8 cellular contexts compared by ENCODE assay signal in the genomic region with DNA sequence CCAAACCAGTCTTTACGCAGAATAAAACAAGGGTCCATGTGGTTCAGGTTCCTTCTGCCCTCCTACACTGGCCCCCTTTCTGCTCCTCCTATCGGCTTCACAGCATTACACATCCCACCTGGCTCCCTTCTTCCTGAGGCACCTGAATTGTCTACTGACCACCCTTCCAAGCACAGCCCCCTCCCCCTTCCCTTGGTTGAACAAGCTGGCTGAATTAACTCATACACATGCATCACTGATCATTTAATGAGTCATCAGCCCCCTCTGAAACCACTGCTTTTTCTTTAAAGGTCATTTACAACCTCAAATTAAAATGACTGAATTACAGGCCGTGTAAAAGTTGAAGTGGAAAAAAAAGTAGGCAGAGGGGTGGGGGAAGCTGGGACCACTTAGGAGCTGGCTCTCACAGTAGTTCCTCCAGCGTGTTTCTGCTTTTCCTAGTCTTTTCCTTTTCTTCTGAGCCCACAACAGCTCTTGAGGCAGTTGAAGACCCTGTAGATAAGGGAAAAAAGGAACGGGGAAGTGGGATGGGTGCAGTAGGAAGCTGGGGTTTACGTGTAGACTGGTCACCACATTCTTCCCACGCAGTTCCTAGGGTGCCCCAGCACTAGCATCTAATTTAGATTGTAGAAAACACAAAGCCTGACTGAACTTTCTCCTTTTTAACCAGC.
DNase-seq lines count a peak whose midpoint lies in the region; ATAC-seq, FAIRE-seq and TF ChIP-seq lines count a peak whose summit lies in the region.

No MANE protein-coding gene starts in this region.

- peak; percentile 17 for ATAC-seq in CD8-positive, alpha-beta T cell
- ATAC-seq in GM21381 (IDR thresholded peaks at IDR 0.05; ENCODE audit: unreplicated experiment): peak; percentile 41

- H3K27me3 Mint-ChIP-seq in CD8-positive, alpha-beta T cell (ENCODE audit: low read depth): no peaks in the 10 kb centered on the region
- H3K27me3 Mint-ChIP-seq in activated T-helper 1 cell treated with anti-CD3 and anti-CD28 coated beads, Interleukin-12 subunit alpha, Interleukin-12 subunit beta, Interleukin-2, Interleukin-4 antibody, amounts not matched to agents 30 ng/mL and 10 ng/mL and 1 ng/mL, durations not matched to agents 14 hours and 24 hours and 36 hours (ENCODE audit: insufficient read depth): no peaks in the 10 kb centered on the region

- POLR2A ChIA-PET in CD8-positive, alpha-beta T cell (lab: Charles Lee): interaction anchor here (0.7 to 2.7 kb wide), 7 partner anchors 9 to 184 kb away, joined by 3 to 15 read pairs (median 4); no protein-coding TSS in a partner anchor

- 86 to 97% methylated on average over 2 to 4 of the region's 7 CpGs for WGBS in mesodermal cell (ENCODE audit: insufficient coverage in 2 of 2), 2 experiments

- CTCF ChIA-PET in CD8-positive, alpha-beta T cell (lab: Charles Lee): interaction anchor here (0.7 to 1.9 kb wide), 12 partner anchors 8 to 237 kb away, joined by 3 to 6 read pairs (median 3); no protein-coding TSS in a partner anchor

- H3K4me1 ChIP-seq in CD8-positive, alpha-beta T cell (ENCODE audit: insufficient read depth, low read length): peaks cover 79% of the 10 kb centered on the region
- H3K4me1 ChIP-seq in mesodermal cell (ENCODE audit: control insufficient read depth, insufficient read depth, low read length, poor library complexity, severe bottlenecking): peaks cover 21% of the 10 kb centered on the region

- no peak for FAIRE-seq in frontal cortex (lab: Jason Lieb, UNC)

- intact Hi-C loops in CD8-positive, alpha-beta T cell (cut with DNase I, micrococcal nuclease): loop anchor here (1.0 to 5.0 kb wide), 6 partner anchors 31 to 237 kb away; no protein-coding TSS in a partner anchor
- intact Hi-C loops in activated T-helper 1 cell treated with anti-CD3 and anti-CD28 coated beads, Interleukin-12 subunit alpha, Interleukin-12 subunit beta, Interleukin-2, Interleukin-4 antibody, amounts not matched to agents 30 ng/mL and 10 ng/mL and 1 ng/mL, durations not matched to agents 14 hours and 24 hours and 36 hours (cut with micrococcal nuclease): no loop called here

- H3K9me3 ChIP-seq in CD8-positive, alpha-beta T cell (ENCODE audit: low read length): no peaks in the 10 kb centered on the region
- no peaks in the 10 kb centered on the region for H3K9me3 ChIP-seq in mesodermal cell (ENCODE audit: control insufficient read depth, low read length)

- H3K4me3 ChIP-seq in CD8-positive, alpha-beta T cell (ENCODE audit: low read depth, low read length): no peak overlapping the region
- no peak overlapping the region for H3K4me3 ChIP-seq in mesodermal cell (ENCODE audit: extremely low read depth, insufficient read depth, low read length, poor library complexity, severe bottlenecking)

- peaks cover 95% of the 10 kb centered on the region for H3K4me1 Mint-ChIP-seq in CD8-positive, alpha-beta T cell (ENCODE audit: low read depth)
- peaks cover 86% of the 10 kb centered on the region for H3K4me1 Mint-ChIP-seq in activated T-helper 1 cell treated with anti-CD3 and anti-CD28 coated beads, Interleukin-12 subunit alpha, Interleukin-12 subunit beta, Interleukin-2, Interleukin-4 antibody, amounts not matched to agents 30 ng/mL and 10 ng/mL and 1 ng/mL, durations not matched to agents 14 hours and 24 hours and 36 hours (ENCODE audit: low read depth)

- H3K27ac Mint-ChIP-seq in CD8-positive, alpha-beta T cell: peak overlapping the region; percentile 97
- peak overlapping the region; percentile 98 for H3K27ac Mint-ChIP-seq in activated T-helper 1 cell treated with anti-CD3 and anti-CD28 coated beads, Interleukin-12 subunit alpha, Interleukin-12 subunit beta, Interleukin-2, Interleukin-4 antibody, amounts not matched to agents 30 ng/mL and 10 ng/mL and 1 ng/mL, durations not matched to agents 14 hours and 24 hours and 36 hours

- H3K27me3 ChIP-seq in CD8-positive, alpha-beta T cell (ENCODE audit: insufficient read depth, low read length): no peaks in the 10 kb centered on the region

- H3K4me3 Mint-ChIP-seq in CD8-positive, alpha-beta T cell: peak overlapping the region; percentile 60
- peak overlapping the region; percentile 71 for H3K4me3 Mint-ChIP-seq in activated T-helper 1 cell treated with anti-CD3 and anti-CD28 coated beads, Interleukin-12 subunit alpha, Interleukin-12 subunit beta, Interleukin-2, Interleukin-4 antibody, amounts not matched to agents 30 ng/mL and 10 ng/mL and 1 ng/mL, durations not matched to agents 14 hours and 24 hours and 36 hours

- no peaks in the 10 kb centered on the region for H3K9me3 Mint-ChIP-seq in CD8-positive, alpha-beta T cell
- H3K9me3 Mint-ChIP-seq in activated T-helper 1 cell treated with anti-CD3 and anti-CD28 coated beads, Interleukin-12 subunit alpha, Interleukin-12 subunit beta, Interleukin-2, Interleukin-4 antibody, amounts not matched to agents 30 ng/mL and 10 ng/mL and 1 ng/mL, durations not matched to agents 14 hours and 24 hours and 36 hours: no peaks in the 10 kb centered on the region

- no peak for TF ChIP-seq CTCF in CD8-positive, alpha-beta T cell (IDR thresholded peaks at IDR 0.05)

- peaks cover 39% of the 10 kb centered on the region for H3K36me3 Mint-ChIP-seq in CD8-positive, alpha-beta T cell
- peaks cover 45% of the 10 kb centered on the region for H3K36me3 Mint-ChIP-seq in activated T-helper 1 cell treated with anti-CD3 and anti-CD28 coated beads, Interleukin-12 subunit alpha, Interleukin-12 subunit beta, Interleukin-2, Interleukin-4 antibody, amounts not matched to agents 30 ng/mL and 10 ng/mL and 1 ng/mL, durations not matched to agents 14 hours and 24 hours and 36 hours (ENCODE audit: low read depth)

- DNase-seq in CD8-positive, alpha-beta T cell: peak in 2 of 7 experiments; percentile 42 to 60
- DNase-seq in HT1080 (ENCODE audit: low read depth): peak; percentile 81
- DNase-seq in activated T-helper 1 cell treated with anti-CD3 and anti-CD28 coated beads, Interleukin-12 subunit alpha, Interleukin-12 subunit beta, Interleukin-2, Interleukin-4 antibody, amounts not matched to agents 30 ng/mL and 10 ng/mL and 1 ng/mL, durations not matched to agents 14 hours and 24 hours and 36 hours (ENCODE audit: low spot score): peak; percentile 32
- DNase-seq in anterior cingulate cortex (lab: John Stamatoyannopoulos, UW): no peak
- no peak for DNase-seq in frontal cortex (ENCODE audit: low spot score in 2 of 2)
- DNase-seq in iPS-NIHi7 (ENCODE audit: extremely low spot score): no peak

- no peaks in the 10 kb centered on the region for H3K36me3 ChIP-seq in CD8-positive, alpha-beta T cell (ENCODE audit: insufficient read depth, low read length)
- peaks cover 42% of the 10 kb centered on the region for H3K36me3 ChIP-seq in mesodermal cell (ENCODE audit: control insufficient read depth, insufficient read depth, low read length)

- H3K27ac ChIP-seq in CD8-positive, alpha-beta T cell (ENCODE audit: low read depth, low read length): peak overlapping the region; percentile 16
- H3K27ac ChIP-seq in mesodermal cell (ENCODE audit: low read depth, low read length, severe bottlenecking): peak overlapping the region; percentile 72

Comparison
In these comparisons a context has a peak if more than half of its experiments do, and no peak if none do; other contexts are left out.
1. DNase-seq: peak in HT1080 (single experiment) and activated T-helper 1 cell treated with anti-CD3 and anti-CD28 coated beads, Interleukin-12 subunit alpha, Interleukin-12 subunit beta, Interleukin-2, Interleukin-4 antibody, amounts not matched to agents 30 ng/mL and 10 ng/mL and 1 ng/mL, durations not matched to agents 14 hours and 24 hours and 36 hours (single experiment); none in anterior cingulate cortex (0 of 58), frontal cortex (0 of 2) and iPS-NIHi7 (single experiment).